19 cellular contexts compared by ENCODE assay signal in the genomic region with DNA sequence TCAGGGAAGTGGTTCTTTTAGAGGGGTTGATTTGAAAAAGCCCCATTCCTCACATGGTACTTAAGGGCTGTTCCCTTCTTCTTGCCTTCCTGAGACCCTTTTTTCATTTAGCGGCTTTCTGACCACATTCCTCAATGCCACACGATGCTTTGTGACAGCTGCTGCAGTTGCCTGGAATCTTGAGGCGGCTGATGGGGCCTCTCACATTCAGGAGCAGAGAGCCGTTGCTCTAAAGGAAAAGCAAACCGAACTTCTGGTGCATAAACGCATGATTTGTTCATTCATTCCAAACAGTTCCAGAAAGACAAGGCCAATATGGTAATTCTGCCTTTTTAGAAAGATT.
DNase-seq lines count a peak whose midpoint lies in the region; ATAC-seq lines count a peak whose summit lies in the region.
"Had no signal": no experiment of that assay in that cellular context is flagged by ENCODE, and none has a peak within 500 bp of the region (broad histone marks: within the 10 kb centered on the region; RNA-seq: fewer than 3 reads in every experiment).

No MANE protein-coding gene starts in this region.

- DNase-seq in SJCRH30 (peak; percentile 53 to 78), myocyte (ENCODE audit: low read depth) (peak; percentile 94), NCI-H446 (lab: John Stamatoyannopoulos, UW) (no peak), MG63 (no peak)
- DNase-seq: activated CD4-positive, alpha-beta memory T cell treated with anti-CD3 and anti-CD28 coated beads for 36 hours; activated T-cell treated with anti-CD3 and anti-CD28 coated beads, Interleukin-2, amount 50 U/mL, for 24 hours; brain microvascular endothelial cell; cortex of kidney; foreskin keratinocyte; kidney glomerular epithelial cell; NCI-H1694 treated with DMSO at 0.1 percent for 48 hours; right cardiac atrium; SHP77; stimulated activated CD4-positive, alpha-beta T cell treated with anti-CD3 and anti-CD28 coated beads, Interleukin-1b, Interleukin-23, amount 100 ng/mL, for 48 hours; T-helper 1 cell had no signal

- H3K4me3 ChIP-seq in SJCRH30 (peak overlapping the region; percentile 17), thymus (ENCODE audit: low read length) (no peak overlapping the region), MG63 (no peak overlapping the region)

- H3K27ac ChIP-seq in SJCRH30 (peak overlapping the region; percentile 48), thymus (ENCODE audit: low read depth) (peak overlapping the region; percentile 43)
- H3K27ac ChIP-seq: brain microvascular endothelial cell, epithelial cell of prostate, foreskin keratinocyte had no signal

- H3K27me3 ChIP-seq in SJCRH30 (no peaks in the 10 kb centered on the region), thymus (ENCODE audit: control insufficient read depth, insufficient read depth) (no peaks in the 10 kb centered on the region), MG63 (no peaks in the 10 kb centered on the region)
- H3K27me3 ChIP-seq: brain microvascular endothelial cell, foreskin keratinocyte had no signal

- WGBS in thymus: 6% methylated on average over 6 of the region's 6 CpGs

- no peaks in the 10 kb centered on the region for H3K9me3 ChIP-seq in SJCRH30 (replicated peaks)
- H3K9me3 ChIP-seq in thymus (ENCODE audit: control insufficient read depth): no peaks in the 10 kb centered on the region
- peaks cover 7% of the 10 kb centered on the region for H3K9me3 ChIP-seq in MG63

- H3K36me3 ChIP-seq in SJCRH30 (no peaks in the 10 kb centered on the region), thymus (ENCODE audit: control insufficient read depth, insufficient read depth) (no peaks in the 10 kb centered on the region), MG63 (no peaks in the 10 kb centered on the region)
- H3K36me3 ChIP-seq: brain microvascular endothelial cell had no signal

- H3K4me1 ChIP-seq in SJCRH30 (peaks cover 13% of the 10 kb centered on the region; the same call in 1 of the 2 replicates), thymus (ENCODE audit: control insufficient read depth, insufficient read depth, low read length) (peaks cover 15% of the 10 kb centered on the region)
- H3K4me1 ChIP-seq: foreskin keratinocyte had no signal

- ATAC-seq in HG03342 (IDR thresholded peaks at IDR 0.05; ENCODE audit: unreplicated experiment): peak; percentile 26
- no peak for ATAC-seq in HG03354 (IDR thresholded peaks at IDR 0.05; ENCODE audit: poor library complexity, severe bottlenecking, unreplicated experiment)
- ATAC-seq: foreskin keratinocyte, right cardiac atrium had no signal

Comparison
In these comparisons a context has a peak if more than half of its experiments do, and no peak if none do; other contexts are left out.
1. DNase-seq: peak in SJCRH30 (2 of 2) and myocyte (single experiment); none in NCI-H446 (0 of 2) and MG63 (single experiment).